10 cellular contexts compared by ENCODE assay signal in the genomic region with DNA sequence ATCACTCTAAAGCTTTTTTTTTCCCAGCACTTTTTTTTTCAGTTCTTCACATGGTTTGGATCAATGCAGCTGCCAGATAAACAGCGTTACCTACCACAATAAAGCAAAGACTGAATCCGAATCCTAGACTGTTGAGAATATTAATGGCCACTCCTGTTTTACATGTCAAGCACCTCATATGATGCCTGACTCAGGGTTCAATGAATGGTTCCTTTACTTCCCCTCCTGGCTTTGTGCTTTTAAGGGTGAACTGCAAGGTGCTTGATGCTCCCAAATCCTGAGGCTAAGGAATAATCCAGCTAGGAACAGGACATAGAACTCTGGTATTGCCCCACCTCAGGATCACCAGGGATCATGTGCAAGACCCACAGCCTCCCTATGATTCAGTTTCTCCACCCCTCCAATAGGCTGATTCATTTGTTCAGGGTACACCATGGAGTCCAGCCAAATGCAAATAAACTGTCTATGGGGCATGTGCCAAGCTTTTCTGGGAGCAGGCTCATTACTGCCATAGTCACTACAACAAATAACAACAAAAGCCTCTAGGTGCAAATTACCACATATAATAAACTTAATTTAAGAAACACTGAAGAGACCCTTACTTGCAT.
A peak's percentile ranks its signal among the peaks of the same experiment; 100 is the strongest.
DNase-seq lines count a peak whose midpoint lies in the region; ATAC-seq and TF ChIP-seq lines count a peak whose summit lies in the region.
"Had no signal": no experiment of that assay in that cellular context is flagged by ENCODE, and none has a peak within 500 bp of the region (broad histone marks: within the 10 kb centered on the region; RNA-seq: fewer than 3 reads in every experiment).

No MANE protein-coding gene starts in this region.

- no peak overlapping the region for H3K4me3 ChIP-seq in GM23248
- no peak overlapping the region for H3K4me3 ChIP-seq in PC-3 (ENCODE audit: low read length)
- H3K4me3 ChIP-seq in thyroid gland (replicated peaks in 1 of 3), result no peak overlapping the region

- peaks cover 14% of the 10 kb centered on the region for H3K4me1 ChIP-seq in GM23248 (ENCODE audit: insufficient read depth)
- peaks cover 14% of the 10 kb centered on the region for H3K4me1 ChIP-seq in PC-3 (ENCODE audit: insufficient read depth, low read length)
- peaks cover 0 to 25% of the 10 kb centered on the region in 2 donors for H3K4me1 ChIP-seq in thyroid gland

- H3K9me3 ChIP-seq in GM23248 (ENCODE audit: low read depth), result no peaks in the 10 kb centered on the region
- H3K9me3 ChIP-seq in PC-3 (ENCODE audit: low read length), result no peaks in the 10 kb centered on the region
- H3K9me3 ChIP-seq in thyroid gland, result no peaks in the 10 kb centered on the region

- H3F3A ChIP-seq in GM23248 (ENCODE audit: insufficient read depth) (peaks cover 5% of the 10 kb centered on the region; the same call in 1 of the 2 replicates), PC-3 (ENCODE audit: low read length, unreplicated experiment) (no peaks in the 10 kb centered on the region)

- ATAC-seq in PC-3 (peak; percentile 89), WTC11 (no peak)
- no peak for ATAC-seq in natural killer cell treated with Interleukin-12 subunit alpha and Interleukin-12 subunit beta and Interleukin-15 and Interleukin-18, amount 100 ng/mL, for 72 hours

- DNase-seq in GM23248, result peak; percentile 86
- DNase-seq in PC-3, result peak; percentile 85
- DNase-seq in fibroblast of the conjunctiva (ENCODE audit: low read depth), result peak; percentile 80
- DNase-seq in renal cortical epithelial cell (ENCODE audit: low read depth), result peak; percentile 97
- no peak for DNase-seq in thyroid gland
- no peak for DNase-seq in natural killer cell treated with Interleukin-12 subunit alpha and Interleukin-12 subunit beta and Interleukin-15 and Interleukin-18, amount 100 ng/mL, for 72 hours (ENCODE audit: low spot score)
- no peak for DNase-seq in WTC11 (ENCODE audit: low spot score)
- no peak for DNase-seq in stimulated activated CD4-positive, alpha-beta T cell treated with anti-CD3 and anti-CD28 coated beads, Interleukin-4, amount 100 ng/mL, for 24 hours
- DNase-seq: activated CD8-positive, alpha-beta memory T cell treated with anti-CD3 and anti-CD28 coated beads, Interleukin-2, amount 50 U/mL, for 48 hours; naive thymus-derived CD4-positive, alpha-beta T cell had no signal

- H3K36me3 ChIP-seq in GM23248 (ENCODE audit: low read depth), result no peaks in the 10 kb centered on the region
- H3K36me3 ChIP-seq in PC-3 (ENCODE audit: low read depth, low read length), result no peaks in the 10 kb centered on the region
- H3K36me3 ChIP-seq in thyroid gland, result no peaks in the 10 kb centered on the region

- no peaks in the 10 kb centered on the region for H3K36me3 Mint-ChIP-seq in natural killer cell treated with Interleukin-12 subunit alpha and Interleukin-12 subunit beta and Interleukin-15 and Interleukin-18, amount 100 ng/mL, for 72 hours
- H3K36me3 Mint-ChIP-seq in WTC11, result no peaks in the 10 kb centered on the region

- intact Hi-C loops in PC-3 (cut with micrococcal nuclease) (loop anchor here (10.0 kb wide), 1 partner anchor 78 kb away; no protein-coding TSS in a partner anchor), thyroid gland (cut with DNase I) (no loop called here)

- H3K27ac ChIP-seq in GM23248 (peak overlapping the region; percentile 8; the same call in 1 of the 2 replicates), PC-3 (ENCODE audit: low read length) (no peak overlapping the region), thyroid gland (no peak overlapping the region)

- BruUV-seq in PC-3 (replicated peaks; lab: Mats Ljungman, UMichigan), result no TSS peak

- H3K9me2 ChIP-seq in GM23248 (ENCODE audit: insufficient read depth) (no peaks in the 10 kb centered on the region), PC-3 (replicated peaks; ENCODE audit: low read length) (no peaks in the 10 kb centered on the region)

- POLR2A ChIA-PET in PC-3 (lab: Charles Lee; ENCODE audit: unreplicated experiment) (interaction anchor here (0.6 kb wide), 1 partner anchor 1432 kb away, joined by 3 read pairs; no protein-coding TSS in a partner anchor), WTC11 (lab: Charles Lee) (no interaction called here)

- no peak for TF ChIP-seq CTCF in PC-3 (conservative IDR thresholded peaks at IDR 0.05; ENCODE audit: low read depth, low read length)
- TF ChIP-seq CTCF in thyroid gland (IDR thresholded peaks at IDR 0.05), result no peak
- no peak for TF ChIP-seq CTCF in WTC11 (IDR thresholded peaks at IDR 0.05)

- H3K27ac Mint-ChIP-seq in natural killer cell treated with Interleukin-12 subunit alpha and Interleukin-12 subunit beta and Interleukin-15 and Interleukin-18, amount 100 ng/mL, for 72 hours, result no peak overlapping the region
- H3K27ac Mint-ChIP-seq in WTC11, result no peak overlapping the region

- CTCF ChIA-PET in PC-3 (lab: Charles Lee), result interaction anchor here (0.6 kb wide), 1 partner anchor 164 kb away, joined by 3 read pairs; no protein-coding TSS in a partner anchor
- CTCF ChIA-PET in WTC11 (lab: Charles Lee), result no interaction called here

- WGBS in GM23248 (ENCODE audit: low coverage in 1 of 2, low lambda C conversion rate in 2 of 2, missing lambda C conversion rate in 2 of 2), 2 experiments, result 73 to 84% methylated on average over 2 of the region's 2 CpGs
- WGBS in thyroid gland, 2 donors, result 87 to 100% methylated on average over 2 of the region's 2 CpGs

- in situ Hi-C loops in GM23248 (cut with MboI), result no loop called here

- H3K4me1 Mint-ChIP-seq in natural killer cell treated with Interleukin-12 subunit alpha and Interleukin-12 subunit beta and Interleukin-15 and Interleukin-18, amount 100 ng/mL, for 72 hours (ENCODE audit: low read depth in 2 of 2), result no peaks in the 10 kb centered on the region
- peaks cover 3% of the 10 kb centered on the region for H3K4me1 Mint-ChIP-seq in WTC11

- H3K4me3 Mint-ChIP-seq in natural killer cell treated with Interleukin-12 subunit alpha and Interleukin-12 subunit beta and Interleukin-15 and Interleukin-18, amount 100 ng/mL, for 72 hours, result no peak overlapping the region
- H3K4me3 Mint-ChIP-seq in WTC11, result no peak overlapping the region

- no peak overlapping the region for H3K9ac ChIP-seq in GM23248
- H3K9ac ChIP-seq in PC-3 (ENCODE audit: low read length), result no peak overlapping the region

- H3K27me3 ChIP-seq in GM23248 (replicated peaks; ENCODE audit: insufficient read depth), result no peaks in the 10 kb centered on the region
- H3K27me3 ChIP-seq in PC-3 (ENCODE audit: low read length), result no peaks in the 10 kb centered on the region
- H3K27me3 ChIP-seq in thyroid gland, result no peaks in the 10 kb centered on the region

- H2AFZ ChIP-seq in GM23248, result no peak overlapping the region
- no peak overlapping the region for H2AFZ ChIP-seq in PC-3 (ENCODE audit: low read length)

- H3K27me3 Mint-ChIP-seq in natural killer cell treated with Interleukin-12 subunit alpha and Interleukin-12 subunit beta and Interleukin-15 and Interleukin-18, amount 100 ng/mL, for 72 hours, result peaks cover 9% of the 10 kb centered on the region in 2 donors
- no peaks in the 10 kb centered on the region for H3K27me3 Mint-ChIP-seq in WTC11 (ENCODE audit: low read depth)
- H3K27me3 Mint-ChIP-seq: naive thymus-derived CD4-positive, alpha-beta T cell had no signal

- no peak for TF ChIP-seq POLR2A in thyroid gland (IDR thresholded peaks at IDR 0.05)

- H3K79me2 ChIP-seq in GM23248 (ENCODE audit: insufficient read depth) (no peaks in the 10 kb centered on the region; the same call in 1 of the 2 replicates), PC-3 (ENCODE audit: low read length) (no peaks in the 10 kb centered on the region)

- H4K20me1 ChIP-seq in GM23248 (ENCODE audit: insufficient read depth), result no peaks in the 10 kb centered on the region
- no peaks in the 10 kb centered on the region for H4K20me1 ChIP-seq in PC-3 (ENCODE audit: low read length)

- H3K9me3 Mint-ChIP-seq in natural killer cell treated with Interleukin-12 subunit alpha and Interleukin-12 subunit beta and Interleukin-15 and Interleukin-18, amount 100 ng/mL, for 72 hours, result no peaks in the 10 kb centered on the region
- H3K9me3 Mint-ChIP-seq in WTC11, result peaks cover 9% of the 10 kb centered on the region

- H3K4me2 ChIP-seq in GM23248 (ENCODE audit: unreplicated experiment) (no peak overlapping the region), PC-3 (ENCODE audit: low read length) (peak overlapping the region; percentile 16)

TF ChIP-seq in WTC11, 78 proteins besides CTCF, POLR2A, EP300 and RAD21 (continues in another document):
- TF ChIP-seq ZBTB21 (CRISPR knock-in tag; IDR thresholded peaks at IDR 0.05; ENCODE audit: borderline replicate concordance), result no peak
- TF ChIP-seq OVOL2 (CRISPR knock-in tag; IDR thresholded peaks at IDR 0.05; ENCODE audit: borderline replicate concordance), result no peak
- no peak for TF ChIP-seq ZNF138 (CRISPR knock-in tag; conservative IDR thresholded peaks at IDR 0.05)
- TF ChIP-seq, protein P1, sequence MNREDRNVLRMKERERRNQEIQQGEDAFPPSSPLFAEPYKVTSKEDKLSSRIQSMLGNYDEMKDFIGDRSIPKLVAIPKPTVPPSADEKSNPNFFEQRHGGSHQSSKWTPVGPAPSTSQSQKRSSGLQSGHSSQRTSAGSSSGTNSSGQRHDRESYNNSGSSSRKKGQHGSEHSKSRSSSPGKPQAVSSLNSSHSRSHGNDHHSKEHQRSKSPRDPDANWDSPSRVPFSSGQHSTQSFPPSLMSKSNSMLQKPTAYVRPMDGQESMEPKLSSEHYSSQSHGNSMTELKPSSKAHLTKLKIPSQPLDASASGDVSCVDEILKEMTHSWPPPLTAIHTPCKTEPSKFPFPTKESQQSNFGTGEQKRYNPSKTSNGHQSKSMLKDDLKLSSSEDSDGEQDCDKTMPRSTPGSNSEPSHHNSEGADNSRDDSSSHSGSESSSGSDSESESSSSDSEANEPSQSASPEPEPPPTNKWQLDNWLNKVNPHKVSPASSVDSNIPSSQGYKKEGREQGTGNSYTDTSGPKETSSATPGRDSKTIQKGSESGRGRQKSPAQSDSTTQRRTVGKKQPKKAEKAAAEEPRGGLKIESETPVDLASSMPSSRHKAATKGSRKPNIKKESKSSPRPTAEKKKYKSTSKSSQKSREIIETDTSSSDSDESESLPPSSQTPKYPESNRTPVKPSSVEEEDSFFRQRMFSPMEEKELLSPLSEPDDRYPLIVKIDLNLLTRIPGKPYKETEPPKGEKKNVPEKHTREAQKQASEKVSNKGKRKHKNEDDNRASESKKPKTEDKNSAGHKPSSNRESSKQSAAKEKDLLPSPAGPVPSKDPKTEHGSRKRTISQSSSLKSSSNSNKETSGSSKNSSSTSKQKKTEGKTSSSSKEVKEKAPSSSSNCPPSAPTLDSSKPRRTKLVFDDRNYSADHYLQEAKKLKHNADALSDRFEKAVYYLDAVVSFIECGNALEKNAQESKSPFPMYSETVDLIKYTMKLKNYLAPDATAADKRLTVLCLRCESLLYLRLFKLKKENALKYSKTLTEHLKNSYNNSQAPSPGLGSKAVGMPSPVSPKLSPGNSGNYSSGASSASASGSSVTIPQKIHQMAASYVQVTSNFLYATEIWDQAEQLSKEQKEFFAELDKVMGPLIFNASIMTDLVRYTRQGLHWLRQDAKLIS (CRISPR knock-in tag; IDR thresholded peaks at IDR 0.05; ENCODE audit: borderline replicate concordance), result no peak

Comparison
In these comparisons a context has a peak if more than half of its experiments do, and no peak if none do; other contexts are left out.
1. DNase-seq: peak in GM23248 (single experiment), PC-3 (single experiment), fibroblast of the conjunctiva (single experiment) and renal cortical epithelial cell (single experiment); none in thyroid gland (0 of 2), natural killer cell treated with Interleukin-12 subunit alpha and Interleukin-12 subunit beta and Interleukin-15 and Interleukin-18, amount 100 ng/mL, for 72 hours (single experiment), WTC11 (single experiment) and stimulated activated CD4-positive, alpha-beta T cell treated with anti-CD3 and anti-CD28 coated beads, Interleukin-4, amount 100 ng/mL, for 24 hours (single experiment).